8 cellular contexts compared by ENCODE assay signal in the genomic region with DNA sequence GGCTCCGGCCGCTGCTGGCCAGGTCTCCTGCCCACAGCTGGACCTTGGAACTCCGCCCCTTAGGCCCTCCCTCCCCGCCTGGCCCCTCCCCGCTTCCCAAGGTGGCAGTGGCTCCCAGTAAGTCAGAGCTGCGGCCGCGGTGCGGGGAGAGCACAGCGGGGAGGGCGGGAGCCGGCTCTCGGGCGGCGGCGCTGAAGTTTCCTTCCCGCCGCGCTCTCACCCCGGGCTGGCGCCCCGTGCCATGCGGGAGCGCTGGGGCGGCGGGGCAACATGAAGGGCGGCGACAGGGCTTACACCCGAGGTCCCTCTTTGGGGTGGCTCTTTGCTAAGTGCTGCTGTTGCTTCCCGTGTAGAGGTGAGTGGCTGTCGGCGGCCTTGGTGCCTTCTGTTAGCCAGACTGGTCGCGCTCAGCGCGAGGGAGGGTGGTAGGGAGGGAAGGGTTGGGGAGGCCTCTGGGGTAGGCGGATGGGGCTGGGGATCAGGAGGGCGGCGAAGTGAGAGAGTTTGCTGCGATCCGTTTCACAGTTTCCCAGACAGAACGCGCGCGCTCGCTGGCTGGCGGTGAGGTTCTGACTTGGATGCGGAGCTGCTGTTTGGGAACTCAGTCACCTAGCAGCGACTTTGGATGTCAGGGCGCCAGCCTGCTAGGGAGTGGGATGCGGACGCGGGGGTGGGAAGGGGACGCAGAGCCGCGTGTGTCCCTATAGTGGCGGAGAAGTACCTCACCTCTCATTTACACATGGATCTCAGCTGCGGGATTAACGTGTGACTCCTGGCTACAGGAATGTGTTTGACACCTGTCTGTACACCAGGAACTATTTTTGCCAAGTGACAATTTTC.
DNase-seq lines count a peak whose midpoint lies in the region; ATAC-seq and TF ChIP-seq lines count a peak whose summit lies in the region.

No MANE protein-coding gene starts in this region.

- H3K4me1 Mint-ChIP-seq in dendritic cell treated with granulocyte-macrophage colony-stimulating factor and Interleukin-4, amounts not matched to agents 40 ng/mL and 50 ng/mL, for 4 days (ENCODE audit: low read depth): peaks cover 14% of the 10 kb centered on the region

- peak overlapping the region; percentile 72 for H2AFZ ChIP-seq in HCT116 (ENCODE audit: low read depth, low read length, poor library complexity, severe bottlenecking)

- H3K4me1 ChIP-seq in HCT116 (ENCODE audit: control insufficient read depth in 1 of 2, insufficient read depth in 2 of 2, low read length in 2 of 2) (peaks cover 3 to 31% of the 10 kb centered on the region in 2 experiments; a peak in 3 of 4 replicates), lung (ENCODE audit: control insufficient read depth in 2 of 2, insufficient read depth in 2 of 2, low read length in 2 of 2) (peaks cover 0 to 11% of the 10 kb centered on the region in 2 donors)

- intact Hi-C loops in HCT116 (cut with micrococcal nuclease): no loop called here
- intact Hi-C loops in dendritic cell treated with granulocyte-macrophage colony-stimulating factor and Interleukin-4, amounts not matched to agents 40 ng/mL and 50 ng/mL, for 4 days (cut with micrococcal nuclease): no loop called here

- no peaks in the 10 kb centered on the region for H4K20me1 ChIP-seq in HCT116 (ENCODE audit: insufficient read depth)

- TF ChIP-seq RAD21 in HCT116 (IDR thresholded peaks at IDR 0.05; ENCODE audit: low read depth): no peak

- TF ChIP-seq POLR2A in HCT116 (IDR thresholded peaks at IDR 0.05; ENCODE audit: borderline replicate concordance, extremely low read depth, insufficient read depth, insufficient read length): no peak

- H3K27ac Mint-ChIP-seq in dendritic cell treated with granulocyte-macrophage colony-stimulating factor and Interleukin-4, amounts not matched to agents 40 ng/mL and 50 ng/mL, for 4 days: no peak overlapping the region

- H3K36me3 ChIP-seq in HCT116 (ENCODE audit: control insufficient read depth in 1 of 2, insufficient read depth in 2 of 2, low read length in 2 of 2) (no peaks in the 10 kb centered on the region), WERI-Rb-1 (no peaks in the 10 kb centered on the region), lung (ENCODE audit: control insufficient read depth in 2 of 2, insufficient read depth in 2 of 2, low read length in 2 of 2) (no peaks in the 10 kb centered on the region)

- WGBS in lung, 2 donors: 4 to 8% methylated on average over 39 to 59 of the region's 59 CpGs

- BruUV-seq in HCT116 (replicated peaks; lab: Mats Ljungman, UMichigan): no TSS peak

- H3K4me3 ChIP-seq in HCT116 (replicated peaks in 1 of 2; ENCODE audit: low read depth in 1 of 2, low read length in 2 of 2): peak overlapping the region; percentile 39 to 69
- peak overlapping the region; percentile 47 for H3K4me3 ChIP-seq in WERI-Rb-1 (ENCODE audit: low read depth, low read length)
- no peak overlapping the region for H3K4me3 ChIP-seq in lung

- peak overlapping the region; percentile 48 for H3K4me3 Mint-ChIP-seq in dendritic cell treated with granulocyte-macrophage colony-stimulating factor and Interleukin-4, amounts not matched to agents 40 ng/mL and 50 ng/mL, for 4 days

- H3K36me3 Mint-ChIP-seq in dendritic cell treated with granulocyte-macrophage colony-stimulating factor and Interleukin-4, amounts not matched to agents 40 ng/mL and 50 ng/mL, for 4 days (ENCODE audit: low read depth): no peaks in the 10 kb centered on the region

- ATAC-seq in HCT116: peak; percentile 99
- ATAC-seq in lung (ENCODE audit: insufficient read depth, low FRiP score): peak; percentile 87
- no peak for ATAC-seq in HG02798 (IDR thresholded peaks at IDR 0.05; ENCODE audit: poor library complexity, unreplicated experiment)

- H3K9me3 Mint-ChIP-seq in dendritic cell treated with granulocyte-macrophage colony-stimulating factor and Interleukin-4, amounts not matched to agents 40 ng/mL and 50 ng/mL, for 4 days: no peaks in the 10 kb centered on the region

- POLR2A ChIA-PET in HCT116 (lab: Charles Lee): interaction anchor here (0.5 kb wide), 1 partner anchor 35 kb away, joined by 4 read pairs; no protein-coding TSS in a partner anchor

- CTCF ChIA-PET in HCT116 (lab: Charles Lee): no interaction called here

- H3K27me3 ChIP-seq in HCT116 (ENCODE audit: insufficient read depth, low read length): no peaks in the 10 kb centered on the region
- no peaks in the 10 kb centered on the region for H3K27me3 ChIP-seq in WERI-Rb-1 (ENCODE audit: insufficient read depth, low read depth, severe bottlenecking)
- no peaks in the 10 kb centered on the region for H3K27me3 ChIP-seq in lung (ENCODE audit: control insufficient read depth, insufficient read depth)

- RAD21 ChIA-PET in HCT116 (lab: Charles Lee; ENCODE audit: low non-redundant PET in 1 of 2, low total read pairs in 2 of 2, uncharacterized antibody in 2 of 2, unreplicated experiment in 2 of 2): interaction anchor here in 1 of 2 experiments (0.7 kb wide), 1 partner anchor 29 kb away, joined by 3 read pairs; no protein-coding TSS in a partner anchor

- H3K9me3 ChIP-seq in HCT116 (ENCODE audit: control insufficient read depth in 1 of 2, insufficient read depth in 1 of 2, low read depth in 1 of 2, low read length in 2 of 2) (no peaks in the 10 kb centered on the region), WERI-Rb-1 (ENCODE audit: severe bottlenecking) (no peaks in the 10 kb centered on the region), lung (ENCODE audit: control insufficient read depth in 2 of 2, insufficient read depth in 1 of 2, low read length in 1 of 2) (no peaks in the 10 kb centered on the region)

- H3K4me2 ChIP-seq in HCT116 (ENCODE audit: low read length): peak overlapping the region; percentile 92

- DNase-seq in ACHN (peak; percentile 55), HCT116 (ENCODE audit: low read depth, low spot score) (peak; percentile 38), WERI-Rb-1 (peak; percentile 69), lung (ENCODE audit: low spot score) (peak; percentile 85), HUDEP-2 (lab: John Stamatoyannopoulos, UW; ENCODE audit: unreplicated experiment in 76 of 76) (no peak)
- peak; percentile 9 to 19 (median 13) for DNase-seq in stimulated activated CD4-positive, alpha-beta T cell treated with anti-CD3 and anti-CD28 coated beads, TNF-alpha, amount 100 ng/mL, for 4 hours (ENCODE audit: low read depth in 3 of 3)

- H3K9me2 ChIP-seq in HCT116 (ENCODE audit: insufficient read depth): no peaks in the 10 kb centered on the region

- H3K27ac ChIP-seq in HCT116 (ENCODE audit: low read depth, low read length) (no peak overlapping the region; the same call in 1 of the 2 replicates), WERI-Rb-1 (no peak overlapping the region), lung (ENCODE audit: low read depth in 1 of 2, low read length in 1 of 2) (peak overlapping the region; percentile 9 to 90)

- in situ Hi-C loops in ACHN (cut with HindIII; ENCODE audit: low pct_ligation_motif_present, low pct_unique_long_range_greater_than_20kb, low sequenced_read_pairs): no loop called here

- no peak for TF ChIP-seq CTCF in HCT116 (IDR thresholded peaks at IDR 0.05 in 2 of 3, conservative IDR thresholded peaks at IDR 0.05 in 1 of 3; ENCODE audit: borderline replicate concordance in 1 of 3, insufficient read depth in 1 of 3, low read depth in 2 of 3, low read length in 2 of 3)
- no peak for TF ChIP-seq CTCF in WERI-Rb-1 (IDR thresholded peaks at IDR 0.05; ENCODE audit: low read depth, low read length)
- TF ChIP-seq CTCF in lung (IDR thresholded peaks at IDR 0.05; ENCODE audit: control extremely low read depth, extremely low read depth): no peak

- H3K79me2 ChIP-seq in HCT116 (ENCODE audit: insufficient read depth, low read length): no peaks in the 10 kb centered on the region

- peaks cover 67% of the 10 kb centered on the region for H3K27me3 Mint-ChIP-seq in dendritic cell treated with granulocyte-macrophage colony-stimulating factor and Interleukin-4, amounts not matched to agents 40 ng/mL and 50 ng/mL, for 4 days

- peak overlapping the region; percentile 43 for H3K9ac ChIP-seq in HCT116 (ENCODE audit: low read length)

TF ChIP-seq in HCT116, 20 proteins besides CTCF, POLR2A, EP300 and RAD21 (continues in another document):
- TF ChIP-seq ELF1 (IDR thresholded peaks at IDR 0.05; ENCODE audit: borderline replicate concordance, low read depth) (no peak), JUND (IDR thresholded peaks at IDR 0.05) (no peak), TCF7L2 (IDR thresholded peaks at IDR 0.05; ENCODE audit: borderline replicate concordance, extremely low read depth, insufficient read depth, insufficient read length) (no peak), ZFX (IDR thresholded peaks at IDR 0.05) (no peak), CBX3 (IDR thresholded peaks at IDR 0.05; ENCODE audit: low read depth) (no peak), EZH2phosphoT487 (IDR thresholded peaks at IDR 0.05; ENCODE audit: borderline replicate concordance) (no peak), SRF (IDR thresholded peaks at IDR 0.05; ENCODE audit: low read depth) (no peak)
- TF ChIP-seq, protein P1, sequence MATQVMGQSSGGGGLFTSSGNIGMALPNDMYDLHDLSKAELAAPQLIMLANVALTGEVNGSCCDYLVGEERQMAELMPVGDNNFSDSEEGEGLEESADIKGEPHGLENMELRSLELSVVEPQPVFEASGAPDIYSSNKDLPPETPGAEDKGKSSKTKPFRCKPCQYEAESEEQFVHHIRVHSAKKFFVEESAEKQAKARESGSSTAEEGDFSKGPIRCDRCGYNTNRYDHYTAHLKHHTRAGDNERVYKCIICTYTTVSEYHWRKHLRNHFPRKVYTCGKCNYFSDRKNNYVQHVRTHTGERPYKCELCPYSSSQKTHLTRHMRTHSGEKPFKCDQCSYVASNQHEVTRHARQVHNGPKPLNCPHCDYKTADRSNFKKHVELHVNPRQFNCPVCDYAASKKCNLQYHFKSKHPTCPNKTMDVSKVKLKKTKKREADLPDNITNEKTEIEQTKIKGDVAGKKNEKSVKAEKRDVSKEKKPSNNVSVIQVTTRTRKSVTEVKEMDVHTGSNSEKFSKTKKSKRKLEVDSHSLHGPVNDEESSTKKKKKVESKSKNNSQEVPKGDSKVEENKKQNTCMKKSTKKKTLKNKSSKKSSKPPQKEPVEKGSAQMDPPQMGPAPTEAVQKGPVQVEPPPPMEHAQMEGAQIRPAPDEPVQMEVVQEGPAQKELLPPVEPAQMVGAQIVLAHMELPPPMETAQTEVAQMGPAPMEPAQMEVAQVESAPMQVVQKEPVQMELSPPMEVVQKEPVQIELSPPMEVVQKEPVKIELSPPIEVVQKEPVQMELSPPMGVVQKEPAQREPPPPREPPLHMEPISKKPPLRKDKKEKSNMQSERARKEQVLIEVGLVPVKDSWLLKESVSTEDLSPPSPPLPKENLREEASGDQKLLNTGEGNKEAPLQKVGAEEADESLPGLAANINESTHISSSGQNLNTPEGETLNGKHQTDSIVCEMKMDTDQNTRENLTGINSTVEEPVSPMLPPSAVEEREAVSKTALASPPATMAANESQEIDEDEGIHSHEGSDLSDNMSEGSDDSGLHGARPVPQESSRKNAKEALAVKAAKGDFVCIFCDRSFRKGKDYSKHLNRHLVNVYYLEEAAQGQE (IDR thresholded peaks at IDR 0.05; ENCODE audit: low read depth): no peak
- TF ChIP-seq, protein P2, sequence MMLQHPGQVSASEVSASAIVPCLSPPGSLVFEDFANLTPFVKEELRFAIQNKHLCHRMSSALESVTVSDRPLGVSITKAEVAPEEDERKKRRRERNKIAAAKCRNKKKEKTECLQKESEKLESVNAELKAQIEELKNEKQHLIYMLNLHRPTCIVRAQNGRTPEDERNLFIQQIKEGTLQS (IDR thresholded peaks at IDR 0.05): no peak

Comparison
In these comparisons a context has a peak if more than half of its experiments do, and no peak if none do; other contexts are left out.
1. DNase-seq: peak in ACHN (single experiment), HCT116 (single experiment), WERI-Rb-1 (single experiment), lung (single experiment) and stimulated activated CD4-positive, alpha-beta T cell treated with anti-CD3 and anti-CD28 coated beads, TNF-alpha, amount 100 ng/mL, for 4 hours (3 of 3); none in HUDEP-2 (0 of 76).
2. H3K27ac ChIP-seq: peak in lung (2 of 2); none in HCT116 (single experiment) and WERI-Rb-1 (single experiment).